ENCODE assay signal across 1 cellular context in genomic region chr2:75982750-75983149, GRCh38.
A peak's percentile ranks its signal among the peaks of the same experiment; 100 is the strongest.
TF ChIP-seq lines count a peak whose summit lies in the region.

No MANE protein-coding gene starts in this region.

TF ChIP-seq in SK-N-SH treated with all-trans-retinoic acid at 6 μM for 48 hours, 23 proteins besides CTCF, POLR2A, EP300 and RAD21 (continued from another document):
- TF ChIP-seq PATZ1 (CRISPR knock-in tag; IDR thresholded peaks at IDR 0.05; ENCODE audit: borderline replicate concordance) (no peak), RARB (CRISPR knock-in tag; IDR thresholded peaks at IDR 0.05) (no peak), ISL1 (CRISPR knock-in tag; IDR thresholded peaks at IDR 0.05) (peak; percentile 91), PPARA (CRISPR knock-in tag; IDR thresholded peaks at IDR 0.05; ENCODE audit: borderline replicate concordance) (no peak), BACH2 (CRISPR knock-in tag; IDR thresholded peaks at IDR 0.05; ENCODE audit: borderline replicate concordance) (no peak), GLIS3 (CRISPR knock-in tag; IDR thresholded peaks at IDR 0.05) (0 out of 2 replicates have a peak, but pooled peaks have one; percentile 7)
